In the genomic region with DNA sequence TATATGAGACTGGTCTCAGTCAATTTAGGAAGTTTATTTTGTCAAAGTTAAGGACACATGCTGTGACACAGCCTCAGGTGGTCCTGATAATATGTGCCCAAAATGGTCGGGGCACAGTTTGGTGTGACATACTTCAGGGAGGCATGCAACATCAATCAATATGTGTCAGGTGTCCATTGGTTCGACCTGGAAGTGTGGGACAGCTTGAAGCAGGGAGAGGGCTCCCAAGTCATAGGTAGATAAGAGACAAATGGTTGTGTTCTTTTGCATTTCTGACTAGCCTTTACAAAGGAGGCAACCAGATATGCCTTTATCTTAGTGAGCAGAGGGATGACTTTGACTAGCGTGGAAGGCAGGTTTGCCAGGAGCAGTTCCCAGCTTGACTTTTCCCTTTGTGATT, we compare ENCODE assay signal across 25 cellular contexts. TPM values are rescaled to one million over a fixed set of nuclear protein-coding genes. Genes with fewer than 3 reads are reported as not detected.
DNase-seq lines count a peak whose midpoint lies in the region; ATAC-seq, FAIRE-seq and TF ChIP-seq lines count a peak whose summit lies in the region.
"Had no signal": no experiment of that assay in that cellular context is flagged by ENCODE, and none has a peak within 500 bp of the region (broad histone marks: within the 10 kb centered on the region; RNA-seq: fewer than 3 reads in every experiment).

No MANE protein-coding gene starts in this region.

- in situ Hi-C loops in K562 (cut with MboI): no loop called here

- TF ChIP-seq CTCF in left ventricle myocardium inferior (IDR thresholded peaks at IDR 0.05; ENCODE audit: borderline replicate concordance) (no peak), K562 (IDR thresholded peaks at IDR 0.05 in 2 of 3, conservative IDR thresholded peaks at IDR 0.05 in 1 of 3; ENCODE audit: insufficient read depth in 2 of 3, low read depth in 1 of 3, low read length in 3 of 3) (no peak)

- CTCF ChIA-PET in K562 (lab: Yijun Ruan, JAX; ENCODE audit: low intra/inter-chr PET ratio): no interaction called here

- POLR2A ChIA-PET in K562 (lab: Yijun Ruan, JAX): interaction anchor here (0.6 to 1.3 kb wide), 5 partner anchors 8 to 43 kb away, joined by 3 to 4 read pairs (median 3); a partner anchor contains a TSS

- H4K20me1 ChIP-seq in K562 (replicated peaks; ENCODE audit: control insufficient read depth, insufficient read depth, low read length): no peaks in the 10 kb centered on the region
- H4K20me1 ChIP-seq: BLaER1 treated with 17β-estradiol and CSF1 and Interleukin-3, amounts not matched to agents 10 nM and 100 nM had no signal

- no peak overlapping the region for H3K27ac ChIP-seq in left ventricle myocardium inferior (replicated peaks)
- peak overlapping the region; percentile 30; the same call in 1 of the 3 replicates for H3K27ac ChIP-seq in K562 (ENCODE audit: extremely low read depth, low read depth, low read length)
- H3K27ac ChIP-seq: 22Rv1; BLaER1 treated with 17β-estradiol and CSF1 and Interleukin-3, amounts not matched to agents 10 nM and 100 nM had no signal

- peak; percentile 85 for FAIRE-seq in K562 (lab: Jason Lieb, UNC)
- FAIRE-seq: GM19239, RCC 7860 had no signal

- H3K79me2 ChIP-seq in K562 (ENCODE audit: control insufficient read depth, insufficient read depth, low read length): no peaks in the 10 kb centered on the region

- H3K4me3 ChIP-seq in left ventricle myocardium inferior (no peak overlapping the region), K562 (no peak overlapping the region)
- H3K4me3 ChIP-seq: BLaER1 treated with 17β-estradiol and CSF1 and Interleukin-3, amounts not matched to agents 10 nM and 100 nM; SJCRH30 had no signal

- DNase-seq in cardiac septum (ENCODE audit: low spot score) (peak; percentile 51), left ventricle myocardium inferior (no peak), K562 (ENCODE audit: extremely low read depth in 1 of 4, low spot score in 3 of 4) (peak in 2 of 4 experiments; percentile 55 to 74), mesenteric fat pad (ENCODE audit: low spot score) (peak; percentile 12), NCI-H2107 (lab: John Stamatoyannopoulos, UW) (no peak), left lobe of liver (ENCODE audit: low spot score) (no peak), dedifferentiated amniotic fluid mesenchymal stem cell (ENCODE audit: extremely low spot score) (no peak)
- DNase-seq: ACHN; Calu3; CD4-positive, alpha-beta memory T cell; GDM1; NCI-H1694; NCI-H2081; NCI-H446; NCI-H526 had no signal

- H3K4me2 ChIP-seq in K562 (ENCODE audit: insufficient read depth, low read length): peak overlapping the region; percentile 49
- H3K4me2 ChIP-seq: BLaER1 treated with 17β-estradiol and CSF1 and Interleukin-3, amounts not matched to agents 10 nM and 100 nM had no signal

- 3% methylated on average over 3 of the region's 3 CpGs for WGBS in K562 (ENCODE audit: insufficient coverage, low coverage, missing lambda C conversion rate)

- H3K9me3 ChIP-seq in left ventricle myocardium inferior (replicated peaks): no peaks in the 10 kb centered on the region
- no peaks in the 10 kb centered on the region for H3K9me3 ChIP-seq in K562 (replicated peaks; ENCODE audit: control insufficient read depth, insufficient read depth, low read depth, low read length)
- H3K9me3 ChIP-seq: SJCRH30 had no signal

- TF ChIP-seq RAD21 in K562 (CRISPR knock-in tag; conservative IDR thresholded peaks at IDR 0.05 in 1 of 2, IDR thresholded peaks at IDR 0.05 in 1 of 2): peak in 1 of 2 experiments; percentile 36; a peak in 2 of 4 replicates

- H3K9me1 ChIP-seq in K562 (ENCODE audit: control insufficient read depth, insufficient read depth, low read length): no peaks in the 10 kb centered on the region

- TF ChIP-seq EP300 in K562 (IDR thresholded peaks at IDR 0.05; ENCODE audit: low read length): peak; percentile 63; the same call in 1 of the 2 replicates

- ATAC-seq in K562 (peak; percentile 72), left lobe of liver (no peak), HG03432 (IDR thresholded peaks at IDR 0.05; ENCODE audit: unreplicated experiment) (no peak)

- no peak for TF ChIP-seq POLR2A in K562 (conservative IDR thresholded peaks at IDR 0.05)

- no TSS peak for BruUV-seq in K562 (replicated peaks; lab: Mats Ljungman, UMichigan)

- peak overlapping the region; percentile 11; the same call in 1 of the 2 replicates for H2AFZ ChIP-seq in K562 (ENCODE audit: low read depth, low read length)

- H3K27me3 ChIP-seq in left ventricle myocardium inferior (ENCODE audit: low read depth) (no peaks in the 10 kb centered on the region), K562 (ENCODE audit: control insufficient read depth in 2 of 2, insufficient read depth in 2 of 2, low read length in 2 of 2) (no peaks in the 10 kb centered on the region)
- H3K27me3 ChIP-seq: BLaER1 treated with 17β-estradiol and CSF1 and Interleukin-3, amounts not matched to agents 10 nM and 100 nM; SJCRH30 had no signal

- no peaks in the 10 kb centered on the region for H3K4me1 ChIP-seq in left ventricle myocardium inferior
- peaks cover 23 to 30% of the 10 kb centered on the region in 2 experiments; a peak in 4 of 5 replicates for H3K4me1 ChIP-seq in K562 (replicated peaks in 1 of 2; ENCODE audit: control insufficient read depth in 2 of 2, insufficient read depth in 2 of 2, low read length in 2 of 2)

- H3K9ac ChIP-seq in K562 (ENCODE audit: insufficient read depth in 1 of 2, low read depth in 2 of 2, low read length in 2 of 2): no peak overlapping the region
- H3K9ac ChIP-seq: BLaER1 treated with 17β-estradiol and CSF1 and Interleukin-3, amounts not matched to agents 10 nM and 100 nM had no signal

- H3K36me3 ChIP-seq in left ventricle myocardium inferior (no peaks in the 10 kb centered on the region), K562 (ENCODE audit: control insufficient read depth, insufficient read depth, low read length) (no peaks in the 10 kb centered on the region)
- H3K36me3 ChIP-seq: BLaER1 treated with 17β-estradiol and CSF1 and Interleukin-3, amounts not matched to agents 10 nM and 100 nM; SJCRH30 had no signal

- intact Hi-C loops in cardiac septum (cut with DNase I) (loop anchor here (10.0 kb wide), 1 partner anchor 55 kb away; no protein-coding TSS in a partner anchor), left ventricle myocardium inferior (cut with micrococcal nuclease) (no loop called here), K562 (cut with micrococcal nuclease) (no loop called here)

RNA-seq across cellular contexts. Expression of a gene that starts 4.5 kb away (rescaled TPM):
- not detected for total RNA-seq in cardiac septum
- total RNA-seq in left ventricle myocardium inferior: not detected
- total RNA-seq in K562 (2011; cell fraction: chromatin; rRNA removed; ENCODE audit: low replicate concordance): 0.23 and 0.28 TPM in 2 replicates
- total RNA-seq in K562 (2011; cell fraction: nucleolus; rRNA removed): 0.13 TPM in 1 of 2 replicates, not detected in the other
- total RNA-seq in K562 (2011; cell fraction: nucleoplasm; rRNA removed): 0.51 and 0.53 TPM in 2 replicates
- total RNA-seq in K562 (2014; rRNA removed): 0.09 TPM in 1 of 2 replicates, not detected in the other
- total RNA-seq in K562 (2014; rRNA removed; fragmentation: Illumina TruSeq; extraction: Trizol): 0.06 TPM in 1 of 2 replicates, not detected in the other
- 0.08 TPM in 1 of 2 replicates, not detected in the other for total RNA-seq in K562 (2015; rRNA removed; fragmentation: Illumina TruSeq; extraction: Trizol)
- total RNA-seq in K562 (2021): 0.09 TPM in 1 of 2 replicates, not detected in the other
- polyA plus RNA-seq in K562 (2011; rRNA removed): 0.22 and 0.49 TPM in 2 replicates
- polyA plus RNA-seq in K562 (2011; cell fraction: cytosol; rRNA removed): 0.25 and 0.32 TPM in 2 replicates
- polyA plus RNA-seq in K562 (2011; cell fraction: nucleus; rRNA removed): 0.13 and 0.27 TPM in 2 replicates
- 0.28 and 0.31 TPM in 2 replicates for polyA plus RNA-seq in K562 (2012)
- 0.07 and 0.16 TPM in 2 replicates for polyA plus RNA-seq in K562 (2014; fragmentation: Illumina TruSeq; extraction: Trizol)
- polyA plus RNA-seq in K562 (2014; fragmentation: Nextera tagmentation; extraction: Ambion mirVana): under 1 TPM; 0.08 to 0.15 TPM
- 0.11 and 0.20 TPM in 2 replicates for polyA plus RNA-seq in K562 (2014; rRNA removed)
- polyA minus RNA-seq in K562 (2011; rRNA and poly(A)+ RNA removed): 0.06 and 0.07 TPM in 2 replicates
- not detected in 2 replicates for polyA minus RNA-seq in K562 (2011; cell fraction: cytosol; rRNA and poly(A)+ RNA removed)
- polyA minus RNA-seq in K562 (2011; cell fraction: nucleus; rRNA and poly(A)+ RNA removed): not detected in 2 replicates
- total RNA-seq in mesenteric fat pad: not detected
- total RNA-seq in left lobe of liver: not detected
- total RNA-seq: Calu3; CD4-positive, alpha-beta memory T cell; Daoy; H4; HT1080; MCF 10A; SJCRH30 had no signal
- polyA plus RNA-seq: CD4-positive, alpha-beta memory T cell had no signal

RNA-seq across cellular contexts. Expression of a gene that starts 36.9 kb away (rescaled TPM):
- total RNA-seq in cardiac septum: 46.7 TPM
- 52.0 TPM for total RNA-seq in left ventricle myocardium inferior
- total RNA-seq in K562 (2011; cell fraction: chromatin; rRNA removed; ENCODE audit: low replicate concordance): 82.4 and 114 TPM in 2 replicates
- total RNA-seq in K562 (2011; cell fraction: nucleolus; rRNA removed): 48.2 and 54.4 TPM in 2 replicates
- total RNA-seq in K562 (2011; cell fraction: nucleoplasm; rRNA removed): 61.2 and 67.6 TPM in 2 replicates
- total RNA-seq in K562 (2014; rRNA removed): 87.8 and 89.7 TPM in 2 replicates
- total RNA-seq in K562 (2014; rRNA removed; fragmentation: Illumina TruSeq; extraction: Trizol): 74.3 and 81.5 TPM in 2 replicates
- 79.7 and 80.6 TPM in 2 replicates for total RNA-seq in K562 (2015; rRNA removed; fragmentation: Illumina TruSeq; extraction: Trizol)
- total RNA-seq in K562 (2021): 65.7 and 68.3 TPM in 2 replicates
- polyA plus RNA-seq in K562 (2011; rRNA removed): 37.2 and 41.9 TPM in 2 replicates
- polyA plus RNA-seq in K562 (2011; cell fraction: cytosol; rRNA removed): 43.0 and 44.1 TPM in 2 replicates
- 40.0 and 49.0 TPM in 2 replicates for polyA plus RNA-seq in K562 (2011; cell fraction: nucleus; rRNA removed)
- 58.0 and 60.8 TPM in 2 replicates for polyA plus RNA-seq in K562 (2012)
- polyA plus RNA-seq in K562 (2014; fragmentation: Illumina TruSeq; extraction: Trizol): 63.0 and 77.9 TPM in 2 replicates
- polyA plus RNA-seq in K562 (2014; fragmentation: Nextera tagmentation; extraction: Ambion mirVana): 10 to 100 TPM; 19.1 to 23.6 TPM
- polyA plus RNA-seq in K562 (2014; rRNA removed): 67.2 and 80.0 TPM in 2 replicates
- polyA minus RNA-seq in K562 (2011; rRNA and poly(A)+ RNA removed): 39.0 and 44.5 TPM in 2 replicates
- 35.1 and 42.7 TPM in 2 replicates for polyA minus RNA-seq in K562 (2011; cell fraction: cytosol; rRNA and poly(A)+ RNA removed)
- polyA minus RNA-seq in K562 (2011; cell fraction: nucleus; rRNA and poly(A)+ RNA removed): 11.7 and 20.2 TPM in 2 replicates
- 40.8 TPM for total RNA-seq in mesenteric fat pad
- 22.8 TPM for total RNA-seq in left lobe of liver

RNA-seq across cellular contexts. Expression of a gene that starts 44.4 kb away (rescaled TPM):
- 11.3 TPM for total RNA-seq in cardiac septum
- 9.7 TPM for total RNA-seq in left ventricle myocardium inferior
- total RNA-seq in K562 (2011; cell fraction: chromatin; rRNA removed; ENCODE audit: low replicate concordance): 77.9 and 112 TPM in 2 replicates
- total RNA-seq in K562 (2011; cell fraction: nucleolus; rRNA removed): 19.3 and 19.8 TPM in 2 replicates
- total RNA-seq in K562 (2011; cell fraction: nucleoplasm; rRNA removed): 31.2 and 36.2 TPM in 2 replicates
- 9.6 and 13.2 TPM in 2 replicates for total RNA-seq in K562 (2014; rRNA removed)
- total RNA-seq in K562 (2014; rRNA removed; fragmentation: Illumina TruSeq; extraction: Trizol): 12.2 and 14.5 TPM in 2 replicates
- 7.1 and 10.0 TPM in 2 replicates for total RNA-seq in K562 (2015; rRNA removed; fragmentation: Illumina TruSeq; extraction: Trizol)
- total RNA-seq in K562 (2021): 11.7 and 14.9 TPM in 2 replicates
- 21.8 and 25.9 TPM in 2 replicates for polyA plus RNA-seq in K562 (2011; rRNA removed)
- polyA plus RNA-seq in K562 (2011; cell fraction: cytosol; rRNA removed): 26.2 and 27.5 TPM in 2 replicates
- polyA plus RNA-seq in K562 (2011; cell fraction: nucleus; rRNA removed): 27.5 and 40.6 TPM in 2 replicates
- polyA plus RNA-seq in K562 (2012): 14.5 and 18.7 TPM in 2 replicates
- 10.4 and 16.0 TPM in 2 replicates for polyA plus RNA-seq in K562 (2014; fragmentation: Illumina TruSeq; extraction: Trizol)
- 10 to 100 TPM in 1 of 2 experiments, 1 to 10 TPM in 1; 8.8 to 13.2 TPM for polyA plus RNA-seq in K562 (2014; fragmentation: Nextera tagmentation; extraction: Ambion mirVana)
- polyA plus RNA-seq in K562 (2014; rRNA removed): 12.7 and 15.4 TPM in 2 replicates
- 35.3 and 58.4 TPM in 2 replicates for polyA minus RNA-seq in K562 (2011; rRNA and poly(A)+ RNA removed)
- polyA minus RNA-seq in K562 (2011; cell fraction: cytosol; rRNA and poly(A)+ RNA removed): 6.0 and 16.1 TPM in 2 replicates
- polyA minus RNA-seq in K562 (2011; cell fraction: nucleus; rRNA and poly(A)+ RNA removed): 13.2 and 35.0 TPM in 2 replicates
- total RNA-seq in mesenteric fat pad: 18.1 TPM
- 6.0 TPM for total RNA-seq in left lobe of liver

RNA-seq across cellular contexts. Expression of a gene that starts 50.6 kb away (rescaled TPM):
- total RNA-seq in cardiac septum: 8.6 TPM
- total RNA-seq in left ventricle myocardium inferior: 6.0 TPM
- total RNA-seq in K562 (2011; cell fraction: chromatin; rRNA removed; ENCODE audit: low replicate concordance): 107 and 254 TPM in 2 replicates
- total RNA-seq in K562 (2011; cell fraction: nucleolus; rRNA removed): 147 and 151 TPM in 2 replicates
- 105 and 112 TPM in 2 replicates for total RNA-seq in K562 (2011; cell fraction: nucleoplasm; rRNA removed)
- total RNA-seq in K562 (2014; rRNA removed): 30.2 and 41.6 TPM in 2 replicates
- 21.4 and 29.7 TPM in 2 replicates for total RNA-seq in K562 (2014; rRNA removed; fragmentation: Illumina TruSeq; extraction: Trizol)
- total RNA-seq in K562 (2015; rRNA removed; fragmentation: Illumina TruSeq; extraction: Trizol): 43.4 and 44.3 TPM in 2 replicates
- 95.3 and 95.4 TPM in 2 replicates for total RNA-seq in K562 (2021)
- 32.1 and 32.8 TPM in 2 replicates for polyA plus RNA-seq in K562 (2011; rRNA removed)
- polyA plus RNA-seq in K562 (2011; cell fraction: cytosol; rRNA removed): 48.9 and 72.1 TPM in 2 replicates
- 84.3 and 132 TPM in 2 replicates for polyA plus RNA-seq in K562 (2011; cell fraction: nucleus; rRNA removed)
- 36.0 and 81.8 TPM in 2 replicates for polyA plus RNA-seq in K562 (2012)
- polyA plus RNA-seq in K562 (2014; fragmentation: Illumina TruSeq; extraction: Trizol): 48.1 and 59.6 TPM in 2 replicates
- polyA plus RNA-seq in K562 (2014; fragmentation: Nextera tagmentation; extraction: Ambion mirVana): 10 to 100 TPM in 1 of 2 experiments, 1 to 10 TPM in 1; 5.4 to 26.3 TPM
- 76.3 and 90.2 TPM in 2 replicates for polyA plus RNA-seq in K562 (2014; rRNA removed)
- 22.9 and 34.7 TPM in 2 replicates for polyA minus RNA-seq in K562 (2011; rRNA and poly(A)+ RNA removed)
- polyA minus RNA-seq in K562 (2011; cell fraction: cytosol; rRNA and poly(A)+ RNA removed): 29.9 and 35.5 TPM in 2 replicates
- polyA minus RNA-seq in K562 (2011; cell fraction: nucleus; rRNA and poly(A)+ RNA removed): 51.3 and 54.0 TPM in 2 replicates
- 18.6 TPM for total RNA-seq in mesenteric fat pad
- 8.2 TPM for total RNA-seq in left lobe of liver

Comparison
In these comparisons a context has a peak if more than half of its experiments do, and no peak if none do; other contexts are left out.
1. DNase-seq: peak in cardiac septum (single experiment) and mesenteric fat pad (single experiment); none in left ventricle myocardium inferior (single experiment), NCI-H2107 (single experiment), left lobe of liver (single experiment) and dedifferentiated amniotic fluid mesenchymal stem cell (single experiment).